Comparison of ENCODE assay signal across 23 cellular contexts in the genomic region with DNA sequence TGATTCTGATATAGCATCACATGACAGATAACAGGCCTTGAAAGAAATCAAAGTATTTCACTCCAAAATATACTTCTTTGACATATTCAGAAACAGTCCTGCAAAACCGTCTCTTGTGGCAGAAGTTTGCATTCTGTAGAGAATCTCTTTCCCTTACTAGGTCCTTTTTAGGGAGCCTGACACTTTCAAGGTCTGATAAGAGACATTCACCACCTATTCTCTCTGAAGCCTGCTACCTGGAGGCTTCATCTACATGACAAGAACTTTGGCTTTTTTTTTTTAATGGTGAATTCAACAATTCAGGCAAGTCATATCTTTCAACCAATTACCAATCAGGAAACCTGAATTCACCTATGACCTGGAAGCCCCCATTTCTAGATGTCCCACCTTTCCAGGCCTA.
DNase-seq lines count a peak whose midpoint lies in the region; ATAC-seq, FAIRE-seq and TF ChIP-seq lines count a peak whose summit lies in the region.
"Had no signal": no experiment of that assay in that cellular context is flagged by ENCODE, and none has a peak within 500 bp of the region (broad histone marks: within the 10 kb centered on the region; RNA-seq: fewer than 3 reads in every experiment).

No MANE protein-coding gene starts in this region.

- H3K23ac ChIP-seq in H1 (ENCODE audit: insufficient read length): no peak overlapping the region
- no peak overlapping the region for H3K23ac ChIP-seq in mesendoderm (ENCODE audit: low read length)

- no peaks in the 10 kb centered on the region for H3K9me3 ChIP-seq in H1 (ENCODE audit: insufficient read depth in 2 of 2, low read depth in 1 of 2, low read length in 1 of 2)
- H3K9me3 ChIP-seq: A549; BE2C; BLaER1 treated with 17β-estradiol and CSF1 and Interleukin-3, amounts not matched to agents 10 nM and 100 nM; HAP-1 had no signal

- WGBS in H1 (ENCODE audit: extremely low coverage in 1 of 2, insufficient coverage in 1 of 2, insufficient read length in 1 of 2, insufficient replicate concordance in 2 of 2, low coverage in 1 of 2, low lambda C conversion rate in 2 of 2, missing lambda C conversion rate in 1 of 2), 2 experiments: 77% methylated on average over 1 of the region's 1 CpG; no CpG with 5 or more reads in 1 of the 2 experiments
- no CpG with 5 or more reads among the region's 1 CpG for WGBS in mesendoderm (ENCODE audit: extremely low coverage, insufficient coverage, low lambda C conversion rate)

- no peaks in the 10 kb centered on the region for H3K9me2 ChIP-seq in GM23338 (ENCODE audit: insufficient read depth)

- H2BK120ac ChIP-seq in H1 (replicated peaks; ENCODE audit: low read depth, low read length): no peak overlapping the region
- H2BK120ac ChIP-seq in mesendoderm (ENCODE audit: low read depth, low read length): no peak overlapping the region

- H2AK5ac ChIP-seq in H1 (ENCODE audit: low read depth, low read length): no peak overlapping the region
- no peak overlapping the region for H2AK5ac ChIP-seq in mesendoderm (ENCODE audit: low read length)

- H2BK15ac ChIP-seq in H1 (ENCODE audit: low read length) (no peak overlapping the region), mesendoderm (replicated peaks; ENCODE audit: low read depth) (no peak overlapping the region)

- H3K4ac ChIP-seq in H1 (replicated peaks; ENCODE audit: insufficient read length, low read depth, low read length) (no peak overlapping the region), mesendoderm (ENCODE audit: low read depth, low read length) (no peak overlapping the region)

- no peak overlapping the region for H4K91ac ChIP-seq in H1 (replicated peaks; ENCODE audit: insufficient read length, low read length)

- no peak overlapping the region for H3K9ac ChIP-seq in H1 (replicated peaks in 1 of 4; ENCODE audit: extremely low read depth in 1 of 4, low read depth in 3 of 4, low read length in 3 of 4)
- H3K9ac ChIP-seq in mesendoderm (ENCODE audit: low read length): no peak overlapping the region
- H3K9ac ChIP-seq: BLaER1 treated with 17β-estradiol and CSF1 and Interleukin-3, amounts not matched to agents 10 nM and 100 nM had no signal

- TF ChIP-seq EP300 in H1 (IDR thresholded peaks at IDR 0.05; ENCODE audit: borderline replicate concordance in 1 of 2, low read depth in 2 of 2, low read length in 2 of 2): no peak

- no peak overlapping the region for H3K56ac ChIP-seq in H1 (replicated peaks; ENCODE audit: insufficient read length, low read depth, low read length)
- H3K56ac ChIP-seq in mesendoderm (ENCODE audit: low read length): no peak overlapping the region

- H3K4me3 Mint-ChIP-seq in GM23338: no peak overlapping the region
- no peak overlapping the region for H3K4me3 Mint-ChIP-seq in stimulated activated effector memory CD8-positive, alpha-beta T cell treated with anti-CD3 and anti-CD28 coated beads, Interleukin-12 subunit alpha, Interleukin-12 subunit beta, amount 100 ng/mL, for 72 hours
- H3K4me3 Mint-ChIP-seq in activated naive CD8-positive, alpha-beta T cell treated with anti-CD3 and anti-CD28 coated beads for 36 hours: no peak overlapping the region
- H3K4me3 Mint-ChIP-seq: CD14-positive monocyte; CD4-positive, alpha-beta T cell; CD8-positive, alpha-beta memory T cell; HFFc6 had no signal

- H3K4me1 ChIP-seq in GM23338 (ENCODE audit: insufficient read depth) (peaks cover 23% of the 10 kb centered on the region), H1 (replicated peaks in 1 of 4; ENCODE audit: control insufficient read depth in 3 of 4, insufficient read depth in 4 of 4, low read length in 3 of 4) (peaks cover 0 to 4% (median 0%) of the 10 kb centered on the region in 4 experiments; a peak in 2 of 7 replicates), mesendoderm (ENCODE audit: control insufficient read depth, low read depth, low read length) (no peaks in the 10 kb centered on the region)
- H3K4me1 ChIP-seq: A549; BE2C; BLaER1 treated with 17β-estradiol and CSF1 and Interleukin-3, amounts not matched to agents 10 nM and 100 nM; HAP-1 had no signal

- no peaks in the 10 kb centered on the region for H3K79me1 ChIP-seq in H1 (ENCODE audit: low read depth, low read length)
- no peaks in the 10 kb centered on the region for H3K79me1 ChIP-seq in mesendoderm (ENCODE audit: low read length)

- H4K20me1 ChIP-seq in GM23338 (replicated peaks; ENCODE audit: insufficient read depth): no peaks in the 10 kb centered on the region
- H4K20me1 ChIP-seq in H1 (replicated peaks in 1 of 2; ENCODE audit: control insufficient read depth in 1 of 2, insufficient read depth in 2 of 2, low read length in 2 of 2): no peaks in the 10 kb centered on the region
- H4K20me1 ChIP-seq: BLaER1 treated with 17β-estradiol and CSF1 and Interleukin-3, amounts not matched to agents 10 nM and 100 nM had no signal

- peaks cover 21% of the 10 kb centered on the region for H3K4me1 Mint-ChIP-seq in GM23338
- no peaks in the 10 kb centered on the region for H3K4me1 Mint-ChIP-seq in stimulated activated effector memory CD8-positive, alpha-beta T cell treated with anti-CD3 and anti-CD28 coated beads, Interleukin-12 subunit alpha, Interleukin-12 subunit beta, amount 100 ng/mL, for 72 hours
- H3K4me1 Mint-ChIP-seq in activated naive CD8-positive, alpha-beta T cell treated with anti-CD3 and anti-CD28 coated beads for 36 hours: no peaks in the 10 kb centered on the region
- H3K4me1 Mint-ChIP-seq: CD14-positive monocyte; CD8-positive, alpha-beta memory T cell had no signal

- H3K36me3 ChIP-seq in GM23338 (ENCODE audit: insufficient read depth): no peaks in the 10 kb centered on the region
- H3K36me3 ChIP-seq in H1 (ENCODE audit: control insufficient read depth in 2 of 4, insufficient read depth in 4 of 4, low read length in 3 of 4): no peaks in the 10 kb centered on the region
- no peaks in the 10 kb centered on the region for H3K36me3 ChIP-seq in mesendoderm (ENCODE audit: control insufficient read depth, insufficient read depth, low read length)
- H3K36me3 ChIP-seq: BE2C; BLaER1 treated with 17β-estradiol and CSF1 and Interleukin-3, amounts not matched to agents 10 nM and 100 nM; HAP-1 had no signal

- H3K36me3 Mint-ChIP-seq in GM23338 (ENCODE audit: low read depth): 0 out of 3 replicates have a peak, but pooled peaks cover 4% of the 10 kb centered on the region
- H3K36me3 Mint-ChIP-seq in stimulated activated effector memory CD8-positive, alpha-beta T cell treated with anti-CD3 and anti-CD28 coated beads, Interleukin-12 subunit alpha, Interleukin-12 subunit beta, amount 100 ng/mL, for 72 hours: no peaks in the 10 kb centered on the region
- no peaks in the 10 kb centered on the region for H3K36me3 Mint-ChIP-seq in activated naive CD8-positive, alpha-beta T cell treated with anti-CD3 and anti-CD28 coated beads for 36 hours
- H3K36me3 Mint-ChIP-seq: CD14-positive monocyte had no signal

- no peaks in the 10 kb centered on the region for H3K9me3 Mint-ChIP-seq in GM23338
- peaks cover 36% of the 10 kb centered on the region for H3K9me3 Mint-ChIP-seq in stimulated activated effector memory CD8-positive, alpha-beta T cell treated with anti-CD3 and anti-CD28 coated beads, Interleukin-12 subunit alpha, Interleukin-12 subunit beta, amount 100 ng/mL, for 72 hours
- peaks cover 2% of the 10 kb centered on the region for H3K9me3 Mint-ChIP-seq in activated naive CD8-positive, alpha-beta T cell treated with anti-CD3 and anti-CD28 coated beads for 36 hours

- peak overlapping the region; percentile 5; the same call in 1 of the 2 replicates for H3K4me2 ChIP-seq in GM23338
- no peak overlapping the region for H3K4me2 ChIP-seq in H1 (ENCODE audit: insufficient read depth in 1 of 2, low read depth in 2 of 2, low read length in 2 of 2)
- H3K4me2 ChIP-seq in mesendoderm (ENCODE audit: low read length): no peak overlapping the region
- H3K4me2 ChIP-seq: A549; BLaER1 treated with 17β-estradiol and CSF1 and Interleukin-3, amounts not matched to agents 10 nM and 100 nM had no signal

- H2BK20ac ChIP-seq in H1 (ENCODE audit: low read length): no peak overlapping the region

- H2AFZ ChIP-seq in GM23338 (no peak overlapping the region), H1 (ENCODE audit: low read length) (no peak overlapping the region)

- H3K14ac ChIP-seq in H1 (ENCODE audit: insufficient read length): no peak overlapping the region

- TF ChIP-seq RAD21 in H1 (IDR thresholded peaks at IDR 0.05 in 1 of 2, conservative IDR thresholded peaks at IDR 0.05 in 1 of 2; ENCODE audit: low read depth in 2 of 2, low read length in 2 of 2): no peak

- H3K27ac Mint-ChIP-seq in GM23338: peak overlapping the region; percentile 79
- no peak overlapping the region for H3K27ac Mint-ChIP-seq in stimulated activated effector memory CD8-positive, alpha-beta T cell treated with anti-CD3 and anti-CD28 coated beads, Interleukin-12 subunit alpha, Interleukin-12 subunit beta, amount 100 ng/mL, for 72 hours
- H3K27ac Mint-ChIP-seq in activated naive CD8-positive, alpha-beta T cell treated with anti-CD3 and anti-CD28 coated beads for 36 hours: no peak overlapping the region
- H3K27ac Mint-ChIP-seq: CD14-positive monocyte; CD4-positive, alpha-beta T cell; HFFc6 had no signal

- H4K8ac ChIP-seq in H1 (ENCODE audit: extremely low read depth, insufficient read depth, low read length) (no peak overlapping the region), mesendoderm (ENCODE audit: low read depth, low read length) (no peak overlapping the region)

- TF ChIP-seq POLR2A in H1 (IDR thresholded peaks at IDR 0.05; ENCODE audit: control extremely low read depth in 1 of 2, low read depth in 2 of 2, low read length in 2 of 2): no peak

- DNase-seq in GM23338 (ENCODE audit: low spot score) (peak; percentile 44), H1 (ENCODE audit: low read depth in 1 of 2, low spot score in 2 of 2) (no peak), mesendoderm (peak; percentile 6)
- no peak for DNase-seq in stimulated activated effector memory CD8-positive, alpha-beta T cell treated with anti-CD3 and anti-CD28 coated beads, Interleukin-12 subunit alpha, Interleukin-12 subunit beta, amount 100 ng/mL, for 72 hours (ENCODE audit: low spot score in 2 of 2)
- DNase-seq in activated naive CD8-positive, alpha-beta T cell treated with anti-CD3 and anti-CD28 coated beads for 36 hours: no peak
- DNase-seq in activated naive CD4-positive, alpha-beta T cell treated with Interleukin-2 at 50 U/mL for 16 hours: no peak
- DNase-seq: 8988T; ACHN; AML-193; BE2C; CD4-positive, alpha-beta T cell; CD8-positive, alpha-beta memory T cell; DMS53; DMS79 treated with DMSO at 0.1 percent for 48 hours; GF-D8; GOT3; HFFc6 had no signal

- no peaks in the 10 kb centered on the region for H3F3A ChIP-seq in GM23338 (replicated peaks; ENCODE audit: low read depth)

- no peak overlapping the region for H4K5ac ChIP-seq in H1 (ENCODE audit: insufficient read length, low read depth, low read length)
- no peak overlapping the region for H4K5ac ChIP-seq in mesendoderm (ENCODE audit: low read length)

- ATAC-seq in GM23338: peak; percentile 84
- ATAC-seq in stimulated activated effector memory CD8-positive, alpha-beta T cell treated with anti-CD3 and anti-CD28 coated beads, Interleukin-12 subunit alpha, Interleukin-12 subunit beta, amount 100 ng/mL, for 72 hours: no peak
- ATAC-seq: A549 had no signal

- TF ChIP-seq CTCF in GM23338 (conservative IDR thresholded peaks at IDR 0.05; ENCODE audit: low read depth in 2 of 2) (no peak), H1 (IDR thresholded peaks at IDR 0.05; ENCODE audit: control extremely low read depth in 1 of 3, insufficient read depth in 1 of 3, low read depth in 1 of 3, low read length in 3 of 3) (no peak)

- H3K27ac ChIP-seq in GM23338 (ENCODE audit: low read depth) (no peak overlapping the region), H1 (ENCODE audit: low read depth, low read length) (no peak overlapping the region), mesendoderm (ENCODE audit: low read depth, low read length) (no peak overlapping the region)
- H3K27ac ChIP-seq: A549; BLaER1 treated with 17β-estradiol and CSF1 and Interleukin-3, amounts not matched to agents 10 nM and 100 nM had no signal

- H3K18ac ChIP-seq in H1 (ENCODE audit: extremely low read depth, low read length) (no peak overlapping the region), mesendoderm (ENCODE audit: low read length) (no peak overlapping the region)

- no peaks in the 10 kb centered on the region for H3K23me2 ChIP-seq in H1 (ENCODE audit: low read depth, low read length)

- POLR2A ChIA-PET in H1 (lab: Charles Lee; ENCODE audit: partially characterized antibody): no interaction called here

- no peak overlapping the region for H2BK12ac ChIP-seq in H1 (ENCODE audit: low read depth, low read length)

- H3K79me2 ChIP-seq in GM23338 (replicated peaks; ENCODE audit: insufficient read depth) (no peaks in the 10 kb centered on the region), H1 (ENCODE audit: control insufficient read depth in 1 of 2, insufficient read depth in 2 of 2, low read length in 2 of 2) (no peaks in the 10 kb centered on the region), mesendoderm (ENCODE audit: control insufficient read depth, insufficient read depth, low read length) (no peaks in the 10 kb centered on the region)

- H3K4me3 ChIP-seq in GM23338 (no peak overlapping the region), H1 (ENCODE audit: extremely low read depth in 1 of 4, insufficient read depth in 2 of 4, low read depth in 3 of 4, low read length in 4 of 4) (no peak overlapping the region), mesendoderm (ENCODE audit: low read length) (no peak overlapping the region)
- H3K4me3 ChIP-seq: A549; BLaER1 treated with 17β-estradiol and CSF1 and Interleukin-3, amounts not matched to agents 10 nM and 100 nM; HAP-1 had no signal

- peak; percentile 7 for FAIRE-seq in H1 (lab: Jason Lieb, UNC)
- FAIRE-seq: A549, GM12891, GM18507 had no signal

- no peak overlapping the region for H2BK5ac ChIP-seq in H1 (ENCODE audit: low read depth, low read length)
- H2BK5ac ChIP-seq in mesendoderm (ENCODE audit: low read length): no peak overlapping the region

- H3K27me3 Mint-ChIP-seq in GM23338 (ENCODE audit: insufficient read depth, low read depth, poor library complexity): peaks cover under 1% of the 10 kb centered on the region
- no peaks in the 10 kb centered on the region for H3K27me3 Mint-ChIP-seq in activated naive CD8-positive, alpha-beta T cell treated with anti-CD3 and anti-CD28 coated beads for 36 hours
- H3K27me3 Mint-ChIP-seq: CD4-positive, alpha-beta T cell had no signal

- CTCF ChIA-PET in H1 (lab: Charles Lee; ENCODE audit: partially characterized antibody): interaction anchor here (1.0 kb wide), 1 partner anchor 125 kb away, joined by 3 read pairs; no protein-coding TSS in a partner anchor

- H3K27me3 ChIP-seq in GM23338 (ENCODE audit: insufficient read depth) (no peaks in the 10 kb centered on the region), H1 (replicated peaks in 1 of 4; ENCODE audit: control insufficient read depth in 3 of 4, extremely low read depth in 1 of 4, insufficient read depth in 3 of 4, low read length in 3 of 4) (no peaks in the 10 kb centered on the region), mesendoderm (ENCODE audit: insufficient read depth, low read length, poor library complexity) (no peaks in the 10 kb centered on the region)
- H3K27me3 ChIP-seq: BE2C; BLaER1 treated with 17β-estradiol and CSF1 and Interleukin-3, amounts not matched to agents 10 nM and 100 nM had no signal

Comparison
In these comparisons a context has a peak if more than half of its experiments do, and no peak if none do; other contexts are left out.
1. DNase-seq: peak in GM23338 (single experiment) and mesendoderm (single experiment); none in H1 (0 of 2), stimulated activated effector memory CD8-positive, alpha-beta T cell treated with anti-CD3 and anti-CD28 coated beads, Interleukin-12 subunit alpha, Interleukin-12 subunit beta, amount 100 ng/mL, for 72 hours (0 of 2), activated naive CD8-positive, alpha-beta T cell treated with anti-CD3 and anti-CD28 coated beads for 36 hours (single experiment) and activated naive CD4-positive, alpha-beta T cell treated with Interleukin-2 at 50 U/mL for 16 hours (single experiment).